1 cellular context compared by ENCODE assay signal in the genomic region with DNA sequence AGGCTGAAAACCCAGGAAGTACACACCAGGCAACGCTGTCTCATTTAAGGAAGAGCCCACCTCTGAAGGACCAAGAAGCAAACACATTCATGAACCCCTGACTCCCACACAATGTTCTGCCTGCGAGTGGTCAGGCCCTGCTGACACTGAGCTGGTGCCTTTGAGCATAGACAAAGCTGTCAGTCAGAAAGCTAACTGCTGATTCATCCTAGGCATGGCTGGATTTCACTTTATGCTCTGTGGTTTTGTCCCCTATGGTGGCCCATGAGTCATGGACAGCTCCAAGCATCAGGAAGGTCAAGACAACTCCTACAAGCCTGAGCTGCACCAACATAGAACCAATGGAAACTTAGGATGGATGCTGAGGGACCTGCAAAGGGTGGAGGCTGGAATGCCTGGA.
TF ChIP-seq lines count a peak whose summit lies in the region.

No MANE protein-coding gene starts in this region.

TF ChIP-seq in HepG2, 621 proteins besides CTCF, POLR2A, EP300 and RAD21 (continued from another document and continues in another):
- TF ChIP-seq, protein P1, sequence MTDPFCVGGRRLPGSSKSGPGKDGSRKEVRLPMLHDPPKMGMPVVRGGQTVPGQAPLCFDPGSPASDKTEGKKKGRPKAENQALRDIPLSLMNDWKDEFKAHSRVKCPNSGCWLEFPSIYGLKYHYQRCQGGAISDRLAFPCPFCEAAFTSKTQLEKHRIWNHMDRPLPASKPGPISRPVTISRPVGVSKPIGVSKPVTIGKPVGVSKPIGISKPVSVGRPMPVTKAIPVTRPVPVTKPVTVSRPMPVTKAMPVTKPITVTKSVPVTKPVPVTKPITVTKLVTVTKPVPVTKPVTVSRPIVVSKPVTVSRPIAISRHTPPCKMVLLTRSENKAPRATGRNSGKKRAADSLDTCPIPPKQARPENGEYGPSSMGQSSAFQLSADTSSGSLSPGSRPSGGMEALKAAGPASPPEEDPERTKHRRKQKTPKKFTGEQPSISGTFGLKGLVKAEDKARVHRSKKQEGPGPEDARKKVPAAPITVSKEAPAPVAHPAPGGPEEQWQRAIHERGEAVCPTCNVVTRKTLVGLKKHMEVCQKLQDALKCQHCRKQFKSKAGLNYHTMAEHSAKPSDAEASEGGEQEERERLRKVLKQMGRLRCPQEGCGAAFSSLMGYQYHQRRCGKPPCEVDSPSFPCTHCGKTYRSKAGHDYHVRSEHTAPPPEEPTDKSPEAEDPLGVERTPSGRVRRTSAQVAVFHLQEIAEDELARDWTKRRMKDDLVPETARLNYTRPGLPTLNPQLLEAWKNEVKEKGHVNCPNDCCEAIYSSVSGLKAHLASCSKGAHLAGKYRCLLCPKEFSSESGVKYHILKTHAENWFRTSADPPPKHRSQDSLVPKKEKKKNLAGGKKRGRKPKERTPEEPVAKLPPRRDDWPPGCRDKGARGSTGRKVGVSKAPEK (CRISPR knock-in tag; IDR thresholded peaks at IDR 0.05; ENCODE audit: borderline replicate concordance) = no peak
- no peak for TF ChIP-seq HHEX (CRISPR knock-in tag; IDR thresholded peaks at IDR 0.05)
- TF ChIP-seq, protein P2, sequence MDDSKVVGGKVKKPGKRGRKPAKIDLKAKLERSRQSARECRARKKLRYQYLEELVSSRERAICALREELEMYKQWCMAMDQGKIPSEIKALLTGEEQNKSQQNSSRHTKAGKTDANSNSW (CRISPR knock-in tag; IDR thresholded peaks at IDR 0.05; ENCODE audit: borderline replicate concordance) = no peak
- peak; percentile 98 for TF ChIP-seq ZNF644 (CRISPR knock-in tag; IDR thresholded peaks at IDR 0.05; ENCODE audit: low read depth)
- no peak for TF ChIP-seq ISX (CRISPR knock-in tag; conservative IDR thresholded peaks at IDR 0.05)
- no peak for TF ChIP-seq POLR2AphosphoS5 (IDR thresholded peaks at IDR 0.05; ENCODE audit: low read depth, low read length)
- TF ChIP-seq NFYB (CRISPR knock-in tag; IDR thresholded peaks at IDR 0.05) = no peak
- TF ChIP-seq GABPB1 (CRISPR knock-in tag; IDR thresholded peaks at IDR 0.05) = peak; percentile 35; the same call in 1 of the 2 replicates
- TF ChIP-seq ZNF740 (CRISPR knock-in tag; IDR thresholded peaks at IDR 0.05) = no peak
- no peak for TF ChIP-seq ZBED4 (CRISPR knock-in tag; IDR thresholded peaks at IDR 0.05; ENCODE audit: borderline replicate concordance)
- TF ChIP-seq U2AF2 (IDR thresholded peaks at IDR 0.05; ENCODE audit: low read depth, low read length) = no peak
- TF ChIP-seq ZNF7 (CRISPR knock-in tag; IDR thresholded peaks at IDR 0.05) = no peak
- no peak for TF ChIP-seq RELA (CRISPR knock-in tag; IDR thresholded peaks at IDR 0.05)
- TF ChIP-seq POLR2AphosphoS2 (IDR thresholded peaks at IDR 0.05; ENCODE audit: low read depth, low read length) = no peak
- peak; percentile 89 for TF ChIP-seq MIER2 (CRISPR knock-in tag; IDR thresholded peaks at IDR 0.05)
- no peak for TF ChIP-seq ZNF687 (CRISPR knock-in tag; IDR thresholded peaks at IDR 0.05)
- peak; percentile 36; the same call in 1 of the 2 replicates for TF ChIP-seq ZNF292 (CRISPR knock-in tag; IDR thresholded peaks at IDR 0.05; ENCODE audit: borderline replicate concordance, low read depth)
- TF ChIP-seq ZNF329 (CRISPR knock-in tag; IDR thresholded peaks at IDR 0.05; ENCODE audit: low read depth) = no peak
- no peak for TF ChIP-seq ZNF17 (CRISPR knock-in tag; IDR thresholded peaks at IDR 0.05)
- peak; percentile 81 for TF ChIP-seq MAFF (IDR thresholded peaks at IDR 0.05; ENCODE audit: low read depth, low read length)
- no peak for TF ChIP-seq ZFP1 (CRISPR knock-in tag; IDR thresholded peaks at IDR 0.05)
- TF ChIP-seq ARID5B (CRISPR knock-in tag; IDR thresholded peaks at IDR 0.05) = peak; percentile 58
- TF ChIP-seq KLF13 (CRISPR knock-in tag; IDR thresholded peaks at IDR 0.05) = no peak
- no peak for TF ChIP-seq GTF2F1 (IDR thresholded peaks at IDR 0.05; ENCODE audit: low read length)
- no peak for TF ChIP-seq MATR3 (CRISPR knock-in tag; IDR thresholded peaks at IDR 0.05)
- no peak for TF ChIP-seq ZNF780A (CRISPR knock-in tag; IDR thresholded peaks at IDR 0.05)
- no peak for TF ChIP-seq KDM5A (IDR thresholded peaks at IDR 0.05; ENCODE audit: borderline replicate concordance, low read length)
- no peak for TF ChIP-seq ZBTB44 (CRISPR knock-in tag; IDR thresholded peaks at IDR 0.05)
- no peak for TF ChIP-seq ZNF3 (CRISPR knock-in tag; IDR thresholded peaks at IDR 0.05)
- no peak for TF ChIP-seq ZNF10 (CRISPR knock-in tag; IDR thresholded peaks at IDR 0.05; ENCODE audit: borderline replicate concordance, low read depth)
- TF ChIP-seq FOXK2 (IDR thresholded peaks at IDR 0.05) = no peak
- no peak for TF ChIP-seq GABPA (IDR thresholded peaks at IDR 0.05; ENCODE audit: low read depth, low read length)
- TF ChIP-seq GABPA (CRISPR knock-in tag; IDR thresholded peaks at IDR 0.05; ENCODE audit: low read depth) = no peak
- TF ChIP-seq EED (CRISPR knock-in tag; IDR thresholded peaks at IDR 0.05) = no peak
- no peak for TF ChIP-seq NR1H2 (CRISPR knock-in tag; IDR thresholded peaks at IDR 0.05; ENCODE audit: borderline replicate concordance, low read depth)
- TF ChIP-seq NFE2L1 (CRISPR knock-in tag; IDR thresholded peaks at IDR 0.05; ENCODE audit: borderline replicate concordance) = no peak
- TF ChIP-seq HBP1 (CRISPR knock-in tag; IDR thresholded peaks at IDR 0.05; ENCODE audit: low read depth) = no peak
- TF ChIP-seq ZC3H13 (CRISPR knock-in tag; IDR thresholded peaks at IDR 0.05) = no peak
- 0 out of 2 replicates have a peak, but pooled peaks have one; percentile 20 for TF ChIP-seq ZMYM3 (CRISPR knock-in tag; IDR thresholded peaks at IDR 0.05)
- no peak for TF ChIP-seq CENPT (CRISPR knock-in tag; IDR thresholded peaks at IDR 0.05; ENCODE audit: low read depth)
- no peak for TF ChIP-seq KMT2A (CRISPR knock-in tag; IDR thresholded peaks at IDR 0.05)
- TF ChIP-seq ZNF580 (CRISPR knock-in tag; IDR thresholded peaks at IDR 0.05; ENCODE audit: borderline replicate concordance, low read depth) = no peak
- TF ChIP-seq SIX4 (CRISPR knock-in tag; IDR thresholded peaks at IDR 0.05) = no peak
